ENCODE assay signal across 10 cellular contexts in the genomic region with DNA sequence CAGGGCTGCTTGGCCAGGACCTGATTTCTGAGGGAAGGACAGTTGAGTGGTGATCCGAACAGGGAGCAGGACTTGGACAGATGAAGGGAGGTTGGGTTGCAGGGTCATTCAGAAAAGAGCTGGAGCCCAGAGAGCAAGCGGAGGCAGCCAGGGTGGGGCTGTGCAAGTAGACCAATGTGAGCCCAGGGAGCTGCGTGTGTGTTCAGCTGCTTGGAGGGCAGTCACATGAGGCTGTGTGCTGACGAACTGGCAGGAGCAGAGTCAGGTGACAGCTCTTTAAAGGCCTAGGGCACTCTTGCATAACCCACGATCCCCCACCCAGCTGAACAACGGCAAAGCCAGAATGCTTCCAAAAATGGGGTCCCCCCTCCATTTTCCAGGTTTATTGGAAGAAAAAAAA. TPM values are rescaled to one million over a fixed set of nuclear protein-coding genes. Genes with fewer than 3 reads are reported as not detected.
A peak's percentile ranks its signal among the peaks of the same experiment; 100 is the strongest.
DNase-seq lines count a peak whose midpoint lies in the region; ATAC-seq and TF ChIP-seq lines count a peak whose summit lies in the region.
"Had no signal": no experiment of that assay in that cellular context is flagged by ENCODE, and none has a peak within 500 bp of the region (broad histone marks: within the 10 kb centered on the region; RNA-seq: fewer than 3 reads in every experiment).

No MANE protein-coding gene starts in this region.

- H3K36me3 ChIP-seq in psoas muscle (ENCODE audit: insufficient read depth in 1 of 2, low read depth in 1 of 2): no peaks in the 10 kb centered on the region

- peaks cover 48% of the 10 kb centered on the region for H3K27me3 Mint-ChIP-seq in Calu3 (ENCODE audit: unreplicated experiment)

- peaks cover 28% of the 10 kb centered on the region for H3K4me1 Mint-ChIP-seq in Calu3 (ENCODE audit: low read depth, unreplicated experiment)
- H3K4me1 Mint-ChIP-seq: activated naive CD8-positive, alpha-beta T cell treated with anti-CD3 and anti-CD28 coated beads, Interleukin-2, amount 50 U/mL, for 24 hours had no signal

- TF ChIP-seq CTCF in Calu3 (IDR thresholded peaks at IDR 0.05; ENCODE audit: unreplicated experiment) (no peak), psoas muscle (IDR thresholded peaks at IDR 0.05) (no peak)

- H3K4me3 Mint-ChIP-seq in Calu3 (ENCODE audit: low read depth, unreplicated experiment): peak overlapping the region; percentile 3
- H3K4me3 Mint-ChIP-seq: activated naive CD8-positive, alpha-beta T cell treated with anti-CD3 and anti-CD28 coated beads, Interleukin-2, amount 50 U/mL, for 24 hours had no signal

- peak overlapping the region; percentile 89 for H3K27ac Mint-ChIP-seq in Calu3 (ENCODE audit: unreplicated experiment)
- H3K27ac Mint-ChIP-seq: activated naive CD8-positive, alpha-beta T cell treated with anti-CD3 and anti-CD28 coated beads, Interleukin-2, amount 50 U/mL, for 24 hours had no signal

- H3K36me3 Mint-ChIP-seq in Calu3 (ENCODE audit: insufficient read depth, unreplicated experiment): peaks cover 21% of the 10 kb centered on the region

- H3K4me1 ChIP-seq in psoas muscle: peaks cover 9% of the 10 kb centered on the region

- 25 to 43% (median 27%) methylated on average over 6 of the region's 6 CpGs for WGBS in psoas muscle, 3 donors

- ATAC-seq in psoas muscle (peak; percentile 87 to 93 (median 90)), HG02623 (IDR thresholded peaks at IDR 0.05; ENCODE audit: unreplicated experiment) (no peak), HG03457 (IDR thresholded peaks at IDR 0.05; ENCODE audit: unreplicated experiment) (no peak)
- ATAC-seq: activated naive CD8-positive, alpha-beta T cell treated with anti-CD3 and anti-CD28 coated beads, Interleukin-2, amount 50 U/mL, for 24 hours had no signal

- intact Hi-C loops in Calu3 (cut with micrococcal nuclease; ENCODE audit: unreplicated experiment) (loop anchor here (2.0 kb wide), 1 partner anchor 36 kb away; no protein-coding TSS in a partner anchor), psoas muscle (cut with DNase I) (no loop called here)

- no peaks in the 10 kb centered on the region for H3K9me3 ChIP-seq in psoas muscle

- no TSS peak for BruUV-seq in Calu3 (replicated peaks; lab: Mats Ljungman, UMichigan)

- DNase-seq in Calu3 (peak; percentile 45), NCI-H748 treated with DMSO at 0.1 percent for 48 hours (lab: John Stamatoyannopoulos, UW) (peak; percentile 9), globus pallidus (ENCODE audit: low spot score) (peak; percentile 38), psoas muscle (peak; percentile 80 to 93), DMS114 treated with DMSO at 0.1 percent for 48 hours (lab: John Stamatoyannopoulos, UW; ENCODE audit: unreplicated experiment) (no peak), LoVo (ENCODE audit: low spot score) (no peak)
- DNase-seq: activated naive CD8-positive, alpha-beta T cell treated with anti-CD3 and anti-CD28 coated beads, Interleukin-2, amount 50 U/mL, for 24 hours; mesendoderm had no signal

- CTCF ChIA-PET in Calu3 (lab: Charles Lee): interaction anchor here (0.6 to 1.4 kb wide), 6 partner anchors 11 to 595 kb away, joined by 3 to 7 read pairs (median 5); no protein-coding TSS in a partner anchor

- H3K4me3 ChIP-seq in psoas muscle: peak overlapping the region; percentile 35

- peaks cover 0 to 17% (median 0%) of the 10 kb centered on the region in 3 donors for H3K27me3 ChIP-seq in psoas muscle (ENCODE audit: insufficient read depth in 3 of 3, low read length in 2 of 3)

- H3K27ac ChIP-seq in psoas muscle: peak overlapping the region; percentile 70

- H3K9me3 Mint-ChIP-seq in Calu3 (ENCODE audit: low read depth, unreplicated experiment): no peaks in the 10 kb centered on the region
- H3K9me3 Mint-ChIP-seq: activated naive CD8-positive, alpha-beta T cell treated with anti-CD3 and anti-CD28 coated beads, Interleukin-2, amount 50 U/mL, for 24 hours had no signal

RNA-seq across cellular contexts. Expression of gene MLPH, which starts 4.6 kb away (rescaled TPM):
- total RNA-seq in Calu3 (2022) (39.8 and 47.2 TPM in 2 replicates), psoas muscle (1 to 10 TPM in 3 of 4 donors, under 1 TPM in 1; 0.91 to 7.8 (median 3.2) TPM)
- 1 to 10 TPM; 1.4 to 5.6 (median 1.9) TPM for polyA plus RNA-seq in psoas muscle

Comparison
In these comparisons a context has a peak if more than half of its experiments do, and no peak if none do; other contexts are left out.
1. DNase-seq: peak in Calu3 (single experiment), NCI-H748 treated with DMSO at 0.1 percent for 48 hours (single experiment), globus pallidus (single experiment) and psoas muscle (2 of 2); none in DMS114 treated with DMSO at 0.1 percent for 48 hours (single experiment) and LoVo (single experiment).
2. ATAC-seq: peak in psoas muscle (4 of 4); none in HG02623 (single experiment) and HG03457 (single experiment).